1 cellular context compared by ENCODE assay signal in the genomic region with DNA sequence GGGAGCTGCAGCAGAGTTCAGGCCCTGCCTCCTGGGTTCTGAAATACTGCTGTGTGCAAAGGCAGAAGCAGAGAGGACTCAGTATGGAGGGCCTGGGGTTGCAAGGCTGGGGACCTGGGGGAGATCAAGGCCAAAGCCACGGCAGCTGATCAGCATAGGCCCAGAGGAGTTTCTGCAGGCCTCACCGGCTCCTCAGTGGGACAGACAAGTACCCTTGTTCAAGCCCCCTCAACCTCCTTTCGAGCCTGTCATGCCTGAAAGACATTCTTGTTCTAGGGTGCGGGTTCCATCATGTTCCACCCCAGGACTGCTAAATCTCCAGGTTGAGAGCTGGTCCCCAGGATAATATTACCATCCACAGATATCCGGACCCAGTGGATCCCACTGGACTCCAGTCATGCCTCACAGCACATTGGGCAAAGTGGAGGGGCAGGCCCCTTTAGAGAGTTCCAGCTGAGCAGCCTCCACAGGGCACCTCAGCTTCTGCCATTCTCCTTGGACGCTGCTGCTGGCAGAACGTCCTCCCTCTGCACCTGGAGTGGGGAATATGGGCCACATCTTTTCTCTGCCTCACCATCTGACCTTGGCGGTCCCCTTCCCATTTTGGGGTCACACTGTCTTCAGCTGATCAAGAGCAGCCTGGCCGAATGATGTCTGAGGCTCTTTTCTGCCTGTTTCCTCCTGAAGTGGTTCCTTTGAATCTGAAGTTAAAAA.
TF ChIP-seq lines count a peak whose summit lies in the region.

No MANE protein-coding gene starts in this region.

TF ChIP-seq in H1, 55 proteins besides CTCF, POLR2A, EP300 and RAD21:
- TF ChIP-seq POLR2AphosphoS5 (IDR thresholded peaks at IDR 0.05; ENCODE audit: low read depth, low read length) (no peak), RNF2 (IDR thresholded peaks at IDR 0.05; ENCODE audit: borderline replicate concordance, low read depth, low read length, missing control alignments, poor library complexity, severe bottlenecking) (no peak), BCL11A (IDR thresholded peaks at IDR 0.05; ENCODE audit: low read depth in 2 of 2, low read length in 2 of 2) (no peak), SIX5 (IDR thresholded peaks at IDR 0.05; ENCODE audit: low read depth, low read length) (no peak), JUN (IDR thresholded peaks at IDR 0.05; ENCODE audit: low read depth, low read length) (no peak), JUND (IDR thresholded peaks at IDR 0.05; ENCODE audit: low read length) (no peak), TCF12 (IDR thresholded peaks at IDR 0.05; ENCODE audit: low read depth, low read length) (no peak), CHD7 (IDR thresholded peaks at IDR 0.05; ENCODE audit: insufficient replicate concordance, low read length) (no peak), TAF7 (optimal IDR thresholded peaks at IDR 0.05; ENCODE audit: borderline replicate concordance, low read depth, low read length) (no peak), CTBP2 (IDR thresholded peaks at IDR 0.05; ENCODE audit: borderline replicate concordance, insufficient read depth, insufficient read length, low read length) (no peak), MAFK (IDR thresholded peaks at IDR 0.05; ENCODE audit: low read depth, low read length) (no peak), SAP30 (IDR thresholded peaks at IDR 0.05; ENCODE audit: insufficient read depth, insufficient replicate concordance, low read length) (no peak), FOSL1 (IDR thresholded peaks at IDR 0.05; ENCODE audit: insufficient read depth, low read depth, low read length) (no peak), ASH2L (IDR thresholded peaks at IDR 0.05; ENCODE audit: low read length) (no peak), NRF1 (IDR thresholded peaks at IDR 0.05; ENCODE audit: low read depth, low read length) (no peak), SP1 (IDR thresholded peaks at IDR 0.05; ENCODE audit: low read depth, low read length) (no peak), CREB1 (IDR thresholded peaks at IDR 0.05) (no peak)
